ENCODE assay signal across 1 cellular context in the genomic region with DNA sequence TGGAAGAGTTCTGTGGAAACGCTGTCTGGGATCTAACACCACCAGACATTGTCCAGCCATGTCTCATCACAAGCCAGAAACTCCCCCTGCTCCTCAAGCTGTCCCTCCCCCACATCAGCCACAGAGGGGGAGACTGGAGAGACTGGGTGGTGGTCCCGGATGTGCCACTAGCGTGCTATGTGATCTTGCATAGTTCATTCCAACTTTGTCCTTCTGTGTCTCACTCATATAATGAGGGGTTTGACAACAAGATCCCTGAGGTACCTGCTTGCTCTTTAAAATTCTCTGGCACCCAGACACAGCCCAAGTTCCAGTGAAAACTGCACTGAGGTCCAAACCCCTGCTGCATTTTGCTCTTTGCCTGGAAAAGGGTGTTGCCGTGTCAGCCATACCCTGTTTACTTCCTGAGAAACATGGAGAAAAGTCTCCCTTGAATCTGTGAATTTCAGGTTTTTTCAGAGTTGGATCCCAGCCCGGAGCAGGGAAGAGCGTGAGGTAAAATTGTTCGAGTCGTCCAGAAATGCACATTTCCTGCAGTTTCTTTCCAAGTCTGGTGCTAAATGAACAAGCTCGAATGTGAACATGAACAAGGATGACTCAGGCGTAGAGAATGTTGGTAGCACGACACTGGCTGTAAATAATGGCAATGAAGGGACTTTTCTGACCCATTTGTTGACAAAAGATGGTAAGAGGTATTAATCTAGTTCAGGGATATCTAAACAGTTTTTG.
A peak's percentile ranks its signal among the peaks of the same experiment; 100 is the strongest.
TF ChIP-seq lines count a peak whose summit lies in the region.

No MANE protein-coding gene starts in this region.

TF ChIP-seq in IMR-90, 13 proteins besides CTCF, POLR2A, EP300 and RAD21 (continued from another document):
- TF ChIP-seq CHD1 (IDR thresholded peaks at IDR 0.05; ENCODE audit: low read depth, low read length) (no peak), BHLHE40 (IDR thresholded peaks at IDR 0.05; ENCODE audit: low read depth, low read length) (peak; percentile 63; the same call in 1 of the 2 replicates), RFX5 (IDR thresholded peaks at IDR 0.05; ENCODE audit: low read depth, low read length) (no peak), CEBPB (IDR thresholded peaks at IDR 0.05; ENCODE audit: low read depth, low read length) (no peak), FOS (IDR thresholded peaks at IDR 0.05; ENCODE audit: low read depth, low read length) (peak; percentile 66), MXI1 (IDR thresholded peaks at IDR 0.05; ENCODE audit: borderline replicate concordance, low read depth, low read length) (no peak), RCOR1 (IDR thresholded peaks at IDR 0.05; ENCODE audit: insufficient replicate concordance, low read length) (no peak), SMC3 (IDR thresholded peaks at IDR 0.05; ENCODE audit: low read depth, low read length) (no peak)
